1 cellular context compared by ENCODE assay signal in genomic region chr16:85317704-85318103, GRCh38.
TF ChIP-seq lines count a peak whose summit lies in the region.

No MANE protein-coding gene starts in this region.

TF ChIP-seq in IMR-90, 13 proteins besides CTCF, POLR2A, EP300 and RAD21:
- TF ChIP-seq SMC3 (IDR thresholded peaks at IDR 0.05; ENCODE audit: low read depth, low read length) (no peak), CHD1 (IDR thresholded peaks at IDR 0.05; ENCODE audit: low read depth, low read length) (no peak), BHLHE40 (IDR thresholded peaks at IDR 0.05; ENCODE audit: low read depth, low read length) (no peak), ELK1 (IDR thresholded peaks at IDR 0.05; ENCODE audit: borderline replicate concordance, low read depth, low read length) (no peak), FOS (IDR thresholded peaks at IDR 0.05; ENCODE audit: low read depth, low read length) (no peak), CEBPB (IDR thresholded peaks at IDR 0.05; ENCODE audit: low read depth, low read length) (no peak), USF2 (IDR thresholded peaks at IDR 0.05; ENCODE audit: low read depth, low read length) (no peak), MAFK (IDR thresholded peaks at IDR 0.05; ENCODE audit: low read depth, low read length) (no peak), MXI1 (IDR thresholded peaks at IDR 0.05; ENCODE audit: borderline replicate concordance, low read depth, low read length) (no peak), NFE2L2 (IDR thresholded peaks at IDR 0.05; ENCODE audit: low read depth, low read length) (no peak), RFX5 (IDR thresholded peaks at IDR 0.05; ENCODE audit: low read depth, low read length) (no peak), MAZ (IDR thresholded peaks at IDR 0.05; ENCODE audit: borderline replicate concordance, low read depth, low read length) (no peak), RCOR1 (IDR thresholded peaks at IDR 0.05; ENCODE audit: insufficient replicate concordance, low read length) (no peak)
